Comparison of ENCODE assay signal across 39 cellular contexts in the genomic region with DNA sequence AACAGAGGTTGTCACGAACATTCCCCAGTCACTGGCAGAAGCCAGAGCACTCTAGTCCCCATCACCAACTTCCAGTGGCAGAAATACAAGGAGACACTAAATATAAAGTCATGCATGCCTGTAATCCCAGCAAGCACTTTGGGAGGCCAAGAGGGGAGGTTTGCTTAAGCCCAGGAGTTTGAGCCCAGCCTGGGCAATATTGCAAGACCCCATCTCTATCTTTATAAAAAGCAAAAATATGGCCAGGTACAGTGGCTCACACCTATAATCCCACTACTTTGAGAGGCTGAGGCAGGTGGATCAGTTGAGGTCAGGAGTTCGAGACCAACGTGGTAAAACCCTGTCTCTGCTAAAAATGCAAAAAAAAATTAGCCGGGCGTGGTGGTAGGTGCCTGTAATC. TPM values are rescaled to one million over a fixed set of nuclear protein-coding genes. Genes with fewer than 3 reads are reported as not detected.
"Had no signal": no experiment of that assay in that cellular context is flagged by ENCODE, and none has a peak within 500 bp of the region (broad histone marks: within the 10 kb centered on the region; RNA-seq: fewer than 3 reads in every experiment).

No MANE protein-coding gene starts in this region.

- H3K4me3 ChIP-seq: MG63 had no signal

- DNase-seq: Karpas-422, Kasumi-1, MG63, MM.1S, MV-4-11, NCI-H1048, NCI-H1092, NCI-H1092 treated with DMSO at 0.1 percent for 48 hours, NCI-H1105, NCI-H1105 treated with DMSO at 0.1 percent for 48 hours, NCI-H1417, NCI-H1417 treated with DMSO at 0.1 percent for 48 hours, NCI-H1436, NCI-H1436 treated with DMSO at 0.1 percent for 48 hours, NCI-H146, NCI-H1694, NCI-H1694 treated with DMSO at 0.1 percent for 48 hours, NCI-H187, NCI-H187 treated with DMSO at 0.1 percent for 48 hours, NCI-H1930, NCI-H2029, NCI-H2029 treated with DMSO at 0.1 percent for 48 hours, NCI-H2081, NCI-H2081 treated with DMSO at 0.1 percent for 48 hours, NCI-H2107, NCI-H2171, NCI-H2171 treated with DMSO at 0.1 percent for 48 hours, NCI-H2227 treated with DMSO at 0.1 percent for 48 hours, NCI-H226, NCI-H345, NCI-H446, NCI-H446 treated with DMSO at 0.1 percent for 48 hours, NCI-H510A, NCI-H510A treated with DMSO at 0.1 percent for 48 hours, NCI-H524 had no signal

- H3K9me3 ChIP-seq: MG63 had no signal

- H3K36me3 ChIP-seq: MG63 had no signal

- H3K27me3 ChIP-seq: MG63 had no signal

RNA-seq across cellular contexts. Expression of a gene that starts 40.7 kb away (rescaled TPM):
- total RNA-seq: LHCN-M2, M059J, MCF 10A, NCI-H460 had no signal
